Comparison of ENCODE assay signal across 12 cellular contexts in the genomic region with DNA sequence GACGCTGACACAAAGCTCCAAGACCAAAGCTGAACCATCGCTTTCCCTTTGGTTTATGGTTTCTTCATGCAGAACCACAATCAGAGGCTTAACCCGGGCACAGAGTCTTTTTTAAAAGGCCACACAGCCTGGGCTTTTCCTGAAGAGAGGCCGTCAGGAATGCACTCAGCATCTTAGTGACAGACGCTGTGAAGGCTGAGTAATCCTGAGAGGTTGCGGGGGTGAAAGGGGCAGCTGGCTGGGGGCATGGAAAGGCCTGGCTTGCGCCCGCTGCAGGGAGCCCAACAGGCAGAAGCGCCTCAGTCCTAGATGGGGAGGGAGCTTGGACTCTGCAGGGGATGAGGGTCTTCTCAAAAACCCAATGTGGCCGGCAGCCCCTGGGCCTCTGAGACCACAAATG. TPM values are rescaled to one million over a fixed set of nuclear protein-coding genes. Genes with fewer than 3 reads are reported as not detected.
A peak's percentile ranks its signal among the peaks of the same experiment; 100 is the strongest.
DNase-seq lines count a peak whose midpoint lies in the region; ATAC-seq and TF ChIP-seq lines count a peak whose summit lies in the region.
"Had no signal": no experiment of that assay in that cellular context is flagged by ENCODE, and none has a peak within 500 bp of the region (broad histone marks: within the 10 kb centered on the region; RNA-seq: fewer than 3 reads in every experiment).

No MANE protein-coding gene starts in this region.

- H3K27me3 ChIP-seq in BLaER1 treated with 17β-estradiol and CSF1 and Interleukin-3, amounts not matched to agents 10 nM and 100 nM, result no peaks in the 10 kb centered on the region
- no peaks in the 10 kb centered on the region for H3K27me3 ChIP-seq in Loucy (ENCODE audit: insufficient read depth, low read length, poor library complexity, severe bottlenecking)

- DNase-seq in ecto neural progenitor cell (ENCODE audit: low spot score) (peak; percentile 81), osteocyte (ENCODE audit: extremely low spot score, unreplicated experiment) (no peak), D341Med (ENCODE audit: low spot score) (no peak), epidermal melanocyte (ENCODE audit: insufficient read length, low spot score) (no peak)
- DNase-seq: NCI-H1436 treated with DMSO at 0.1 percent for 48 hours, small intestine, SW 1271 had no signal

- H3K36me3 Mint-ChIP-seq in osteocyte (ENCODE audit: unreplicated experiment), result peaks cover 4% of the 10 kb centered on the region
- H3K36me3 Mint-ChIP-seq: activated naive CD4-positive, alpha-beta T cell treated with anti-CD3 and anti-CD28 coated beads, Interleukin-2, amount 50 U/mL, for 24 hours had no signal

- H3K9me3 ChIP-seq in BLaER1 treated with 17β-estradiol and CSF1 and Interleukin-3, amounts not matched to agents 10 nM and 100 nM (replicated peaks in 1 of 11), result no peaks in the 10 kb centered on the region
- no peaks in the 10 kb centered on the region for H3K9me3 ChIP-seq in Loucy (ENCODE audit: insufficient read depth, low read depth, low read length)

- H3F3A ChIP-seq in Loucy (ENCODE audit: low read depth), result peaks cover 4% of the 10 kb centered on the region

- no peak for ATAC-seq in GM21447 (IDR thresholded peaks at IDR 0.05; ENCODE audit: unreplicated experiment)
- no peak for ATAC-seq in GM18511 (IDR thresholded peaks at IDR 0.05; ENCODE audit: unreplicated experiment)

- H3K9me3 Mint-ChIP-seq in osteocyte (ENCODE audit: unreplicated experiment), result no peaks in the 10 kb centered on the region
- H3K9me3 Mint-ChIP-seq: activated naive CD4-positive, alpha-beta T cell treated with anti-CD3 and anti-CD28 coated beads, Interleukin-2, amount 50 U/mL, for 24 hours had no signal

- H3K9me2 ChIP-seq in Loucy (replicated peaks; ENCODE audit: low read depth, low read length), result no peaks in the 10 kb centered on the region

- TF ChIP-seq CTCF in Loucy (conservative IDR thresholded peaks at IDR 0.05; ENCODE audit: low read length) (no peak), osteocyte (IDR thresholded peaks at IDR 0.05) (no peak)

- H3K36me3 ChIP-seq in BLaER1 treated with 17β-estradiol and CSF1 and Interleukin-3, amounts not matched to agents 10 nM and 100 nM, result peaks cover 15 to 35% (median 20%) of the 10 kb centered on the region in 11 experiments
- H3K36me3 ChIP-seq in Loucy (ENCODE audit: insufficient read depth, low read length), result peaks cover 17% of the 10 kb centered on the region

- H2AFZ ChIP-seq in Loucy (ENCODE audit: low read length), result no peak overlapping the region

- 0 out of 22 replicates have a peak overlapping the region, but pooled peaks of 1 of the 11 experiments have one; percentile 31 for H3K27ac ChIP-seq in BLaER1 treated with 17β-estradiol and CSF1 and Interleukin-3, amounts not matched to agents 10 nM and 100 nM

- peaks cover 90% of the 10 kb centered on the region for H3K79me2 ChIP-seq in Loucy (ENCODE audit: insufficient read depth, low read length)

- peak overlapping the region; percentile 14 for H3K4me3 Mint-ChIP-seq in osteocyte (ENCODE audit: unreplicated experiment)

- H3K4me1 ChIP-seq in BLaER1 treated with 17β-estradiol and CSF1 and Interleukin-3, amounts not matched to agents 10 nM and 100 nM, result peaks cover 66 to 100% (median 74%) of the 10 kb centered on the region in 10 experiments
- H3K4me1 ChIP-seq in Loucy (ENCODE audit: insufficient read depth, low read length, poor library complexity, severe bottlenecking), result peaks cover 56% of the 10 kb centered on the region

- H4K20me1 ChIP-seq in BLaER1 treated with 17β-estradiol and CSF1 and Interleukin-3, amounts not matched to agents 10 nM and 100 nM, result peaks cover 91 to 100% (median 98%) of the 10 kb centered on the region in 11 experiments
- H4K20me1 ChIP-seq in Loucy (ENCODE audit: insufficient read depth, low read length, poor library complexity, severe bottlenecking), result peaks cover 35% of the 10 kb centered on the region

- no peaks in the 10 kb centered on the region for H3K27me3 Mint-ChIP-seq in osteocyte (ENCODE audit: unreplicated experiment)
- H3K27me3 Mint-ChIP-seq: activated naive CD4-positive, alpha-beta T cell treated with anti-CD3 and anti-CD28 coated beads, Interleukin-2, amount 50 U/mL, for 24 hours had no signal

- peaks cover 75% of the 10 kb centered on the region for H3K4me1 Mint-ChIP-seq in osteocyte (ENCODE audit: unreplicated experiment)

- peak overlapping the region; percentile 65 for H3K27ac Mint-ChIP-seq in osteocyte (ENCODE audit: unreplicated experiment)

- H3K9ac ChIP-seq in BLaER1 treated with 17β-estradiol and CSF1 and Interleukin-3, amounts not matched to agents 10 nM and 100 nM, result peak overlapping the region in 6 of 11 experiments; percentile 0 to 37 (median 11); a peak in 4 of 22 replicates
- peak overlapping the region; percentile 31 for H3K9ac ChIP-seq in Loucy (ENCODE audit: low read depth, low read length, poor library complexity, severe bottlenecking)

- peak overlapping the region; percentile 82 to 99 (median 95) for H3K4me2 ChIP-seq in BLaER1 treated with 17β-estradiol and CSF1 and Interleukin-3, amounts not matched to agents 10 nM and 100 nM
- H3K4me2 ChIP-seq in Loucy (ENCODE audit: low read depth, low read length, poor library complexity, severe bottlenecking), result peak overlapping the region; percentile 27

- no peak overlapping the region for H3K4me3 ChIP-seq in BLaER1 treated with 17β-estradiol and CSF1 and Interleukin-3, amounts not matched to agents 10 nM and 100 nM
- H3K4me3 ChIP-seq in Loucy (ENCODE audit: low read length, poor library complexity, severe bottlenecking), result no peak overlapping the region

RNA-seq across cellular contexts. Expression of gene CTDSP2, which starts 13.6 kb away (rescaled TPM):
- 171 and 179 TPM in 2 replicates for total RNA-seq in osteocyte

RNA-seq across cellular contexts. Expression of gene AVIL, which starts 14.4 kb away (rescaled TPM):
- total RNA-seq in osteocyte, result 4.7 and 6.0 TPM in 2 replicates

RNA-seq across cellular contexts. Expression of gene TSFM, which starts 50.4 kb away (rescaled TPM):
- 23.6 and 28.5 TPM in 2 replicates for total RNA-seq in osteocyte
